In genomic region chr3:4707324-4707723, GRCh38 we compare ENCODE assay signal across 15 cellular contexts.
DNase-seq lines count a peak whose midpoint lies in the region; ATAC-seq and TF ChIP-seq lines count a peak whose summit lies in the region.
"Had no signal": no experiment of that assay in that cellular context is flagged by ENCODE, and none has a peak within 500 bp of the region (broad histone marks: within the 10 kb centered on the region; RNA-seq: fewer than 3 reads in every experiment).

No MANE protein-coding gene starts in this region.

- no peak for TF ChIP-seq CTCF in endothelial cell (IDR thresholded peaks at IDR 0.05; ENCODE audit: unreplicated experiment)

- no peak overlapping the region for H3K27ac Mint-ChIP-seq in activated CD4-positive, alpha-beta T cell treated with anti-CD3 and anti-CD28 coated beads for 36 hours
- peak overlapping the region; percentile 53 for H3K27ac Mint-ChIP-seq in stimulated activated naive CD8-positive, alpha-beta T cell treated with anti-CD3 and anti-CD28 coated beads, Interleukin-15, Interleukin-2, amounts not matched to agents 100 ng/mL and 50 ng/mL, for 24 hours
- no peak overlapping the region for H3K27ac Mint-ChIP-seq in endothelial cell (ENCODE audit: unreplicated experiment)
- H3K27ac Mint-ChIP-seq in stimulated activated naive CD8-positive, alpha-beta T cell treated with anti-CD3 and anti-CD28 coated beads, Interleukin-15, amount 100 ng/mL, for 72 hours: no peak overlapping the region
- H3K27ac Mint-ChIP-seq: CD4-positive, alpha-beta T cell had no signal

- peak; percentile 16 for DNase-seq in activated CD4-positive, alpha-beta T cell treated with anti-CD3 and anti-CD28 coated beads for 36 hours
- no peak for DNase-seq in activated CD4-positive, alpha-beta T cell treated with anti-CD3 and anti-CD28 coated beads for 1 hour
- no peak for DNase-seq in stimulated activated naive CD8-positive, alpha-beta T cell treated with anti-CD3 and anti-CD28 coated beads, Interleukin-15, Interleukin-2, amounts not matched to agents 100 U/mL and 50 U/mL, for 24 hours
- DNase-seq in endothelial cell (ENCODE audit: low spot score) (no peak), NOMO-1 treated with DMSO at 0.1 percent for 48 hours (lab: John Stamatoyannopoulos, UW; ENCODE audit: unreplicated experiment) (no peak)
- DNase-seq in stimulated activated naive CD8-positive, alpha-beta T cell treated with anti-CD3 and anti-CD28 coated beads, Interleukin-15, amount 100 ng/mL, for 72 hours: no peak
- DNase-seq: AML-193; CD4-positive, alpha-beta T cell; DMS153; DMS79; GDM1; GOT3 had no signal

- CTCF ChIA-PET in activated CD4-positive, alpha-beta T cell treated with anti-CD3 and anti-CD28 coated beads for 36 hours (lab: Charles Lee): interaction anchor here (1.0 kb wide), 1 partner anchor 334 kb away, joined by 4 read pairs; no protein-coding TSS in a partner anchor

- POLR2A ChIA-PET in activated CD4-positive, alpha-beta T cell treated with anti-CD3 and anti-CD28 coated beads for 36 hours (lab: Charles Lee): no interaction called here

- peaks cover 40% of the 10 kb centered on the region for H3K36me3 Mint-ChIP-seq in activated CD4-positive, alpha-beta T cell treated with anti-CD3 and anti-CD28 coated beads for 36 hours (ENCODE audit: low read depth)
- H3K36me3 Mint-ChIP-seq in stimulated activated naive CD8-positive, alpha-beta T cell treated with anti-CD3 and anti-CD28 coated beads, Interleukin-15, Interleukin-2, amounts not matched to agents 100 ng/mL and 50 ng/mL, for 24 hours (ENCODE audit: low read depth): peaks cover 73% of the 10 kb centered on the region
- peaks cover 41% of the 10 kb centered on the region for H3K36me3 Mint-ChIP-seq in endothelial cell (ENCODE audit: low read depth, unreplicated experiment)

- H3K4me3 Mint-ChIP-seq in activated CD4-positive, alpha-beta T cell treated with anti-CD3 and anti-CD28 coated beads for 36 hours: no peak overlapping the region
- H3K4me3 Mint-ChIP-seq in stimulated activated naive CD8-positive, alpha-beta T cell treated with anti-CD3 and anti-CD28 coated beads, Interleukin-15, Interleukin-2, amounts not matched to agents 100 ng/mL and 50 ng/mL, for 24 hours: no peak overlapping the region
- peak overlapping the region; percentile 70 for H3K4me3 Mint-ChIP-seq in endothelial cell (ENCODE audit: unreplicated experiment)
- H3K4me3 Mint-ChIP-seq in stimulated activated naive CD8-positive, alpha-beta T cell treated with anti-CD3 and anti-CD28 coated beads, Interleukin-15, amount 100 ng/mL, for 72 hours: no peak overlapping the region
- H3K4me3 Mint-ChIP-seq: CD4-positive, alpha-beta T cell had no signal

- H3K4me1 Mint-ChIP-seq in activated CD4-positive, alpha-beta T cell treated with anti-CD3 and anti-CD28 coated beads for 36 hours: peaks cover 2% of the 10 kb centered on the region
- H3K4me1 Mint-ChIP-seq in stimulated activated naive CD8-positive, alpha-beta T cell treated with anti-CD3 and anti-CD28 coated beads, Interleukin-15, Interleukin-2, amounts not matched to agents 100 ng/mL and 50 ng/mL, for 24 hours (ENCODE audit: low read depth): peaks cover 7% of the 10 kb centered on the region
- peaks cover 38% of the 10 kb centered on the region for H3K4me1 Mint-ChIP-seq in endothelial cell (ENCODE audit: unreplicated experiment)
- peaks cover 52% of the 10 kb centered on the region for H3K4me1 Mint-ChIP-seq in stimulated activated naive CD8-positive, alpha-beta T cell treated with anti-CD3 and anti-CD28 coated beads, Interleukin-15, amount 100 ng/mL, for 72 hours

- H3K27me3 Mint-ChIP-seq in activated CD4-positive, alpha-beta T cell treated with anti-CD3 and anti-CD28 coated beads for 36 hours: no peaks in the 10 kb centered on the region
- H3K27me3 Mint-ChIP-seq in stimulated activated naive CD8-positive, alpha-beta T cell treated with anti-CD3 and anti-CD28 coated beads, Interleukin-15, Interleukin-2, amounts not matched to agents 100 ng/mL and 50 ng/mL, for 24 hours: no peaks in the 10 kb centered on the region
- H3K27me3 Mint-ChIP-seq in endothelial cell (ENCODE audit: unreplicated experiment): no peaks in the 10 kb centered on the region
- no peaks in the 10 kb centered on the region for H3K27me3 Mint-ChIP-seq in stimulated activated naive CD8-positive, alpha-beta T cell treated with anti-CD3 and anti-CD28 coated beads, Interleukin-15, amount 100 ng/mL, for 72 hours
- H3K27me3 Mint-ChIP-seq: CD4-positive, alpha-beta T cell had no signal

- intact Hi-C loops in activated CD4-positive, alpha-beta T cell treated with anti-CD3 and anti-CD28 coated beads for 36 hours (cut with DNase I, micrococcal nuclease): no loop called here

- peak; percentile 34 for ATAC-seq in activated CD4-positive, alpha-beta T cell treated with anti-CD3 and anti-CD28 coated beads for 36 hours
- ATAC-seq in stimulated activated naive CD8-positive, alpha-beta T cell treated with anti-CD3 and anti-CD28 coated beads, Interleukin-15, Interleukin-2, amounts not matched to agents 100 U/mL and 50 U/mL, for 24 hours: no peak
- peak; percentile 3 for ATAC-seq in stimulated activated naive CD8-positive, alpha-beta T cell treated with anti-CD3 and anti-CD28 coated beads, Interleukin-15, amount 100 ng/mL, for 72 hours
- no peak for ATAC-seq in HG03457 (IDR thresholded peaks at IDR 0.05; ENCODE audit: unreplicated experiment)
- ATAC-seq: A549 had no signal

- no peaks in the 10 kb centered on the region for H3K9me3 Mint-ChIP-seq in activated CD4-positive, alpha-beta T cell treated with anti-CD3 and anti-CD28 coated beads for 36 hours (ENCODE audit: low read depth)
- no peaks in the 10 kb centered on the region for H3K9me3 Mint-ChIP-seq in stimulated activated naive CD8-positive, alpha-beta T cell treated with anti-CD3 and anti-CD28 coated beads, Interleukin-15, Interleukin-2, amounts not matched to agents 100 ng/mL and 50 ng/mL, for 24 hours
- H3K9me3 Mint-ChIP-seq in endothelial cell (ENCODE audit: unreplicated experiment): no peaks in the 10 kb centered on the region
- H3K9me3 Mint-ChIP-seq in stimulated activated naive CD8-positive, alpha-beta T cell treated with anti-CD3 and anti-CD28 coated beads, Interleukin-15, amount 100 ng/mL, for 72 hours: no peaks in the 10 kb centered on the region
- H3K9me3 Mint-ChIP-seq: CD4-positive, alpha-beta T cell had no signal

Comparison
In these comparisons a context has a peak if more than half of its experiments do, and no peak if none do; other contexts are left out.
1. ATAC-seq: peak in activated CD4-positive, alpha-beta T cell treated with anti-CD3 and anti-CD28 coated beads for 36 hours (single experiment) and stimulated activated naive CD8-positive, alpha-beta T cell treated with anti-CD3 and anti-CD28 coated beads, Interleukin-15, amount 100 ng/mL, for 72 hours (single experiment); none in stimulated activated naive CD8-positive, alpha-beta T cell treated with anti-CD3 and anti-CD28 coated beads, Interleukin-15, Interleukin-2, amounts not matched to agents 100 U/mL and 50 U/mL, for 24 hours (single experiment) and HG03457 (single experiment).